In genomic region chr19:12294308-12295158, GRCh38 we compare ENCODE assay signal across 8 cellular contexts. TPM values are rescaled to one million over a fixed set of nuclear protein-coding genes. Genes with fewer than 3 reads are reported as not detected.
DNase-seq lines count a peak whose midpoint lies in the region; ATAC-seq and TF ChIP-seq lines count a peak whose summit lies in the region.

ZNF44 (minus strand) TSS chr19:12294883; CDS start chr19:12294694, 189 bp downstream.

- no peaks in the 10 kb centered on the region for H3K9me3 ChIP-seq in neural progenitor cell (ENCODE audit: low read depth)

- H3K4me1 Mint-ChIP-seq in GM23338 (no peaks in the 10 kb centered on the region; the same call in 2 of the 3 replicates), neural progenitor cell (peaks cover 10% of the 10 kb centered on the region)

- H3K4me1 ChIP-seq in GM23338 (ENCODE audit: insufficient read depth) (peaks cover 15% of the 10 kb centered on the region; the same call in 1 of the 2 replicates), foreskin keratinocyte (peaks cover 5% of the 10 kb centered on the region), neural progenitor cell (peaks cover 6% of the 10 kb centered on the region)

- H3K9me3 Mint-ChIP-seq in GM23338 (peaks cover 92% of the 10 kb centered on the region), neural progenitor cell (peaks cover 58% of the 10 kb centered on the region)

- peak; percentile 94 for DNase-seq in EH (ENCODE audit: low read depth)
- peak; percentile 99 for DNase-seq in GM23338 (ENCODE audit: low spot score)
- DNase-seq in LNCaP clone FGC (ENCODE audit: low read depth): peak; percentile 99
- peak; percentile 10 for DNase-seq in SIG-M5 (lab: John Stamatoyannopoulos, UW)
- DNase-seq in activated gamma-delta T cell treated with anti-CD3 and anti-CD28 coated beads, Interleukin-2, amount 50 U/mL, for 16 hours (ENCODE audit: low read depth): peak; percentile 93
- DNase-seq in foreskin keratinocyte: peak; percentile 85 to 92
- peak; percentile 99 for DNase-seq in neural progenitor cell (ENCODE audit: low spot score)
- DNase-seq in stromal cell of bone marrow (ENCODE audit: low read depth): peak; percentile 93

- H3K9me2 ChIP-seq in GM23338 (ENCODE audit: insufficient read depth): no peaks in the 10 kb centered on the region

- H3K36me3 ChIP-seq in GM23338 (ENCODE audit: insufficient read depth) (no peaks in the 10 kb centered on the region), neural progenitor cell (no peaks in the 10 kb centered on the region)

- ATAC-seq in GM23338 (peak; percentile 96), foreskin keratinocyte (peak; percentile 97)

- H4K20me1 ChIP-seq in GM23338 (replicated peaks; ENCODE audit: insufficient read depth) (no peaks in the 10 kb centered on the region; the same call in 1 of the 2 replicates), neural progenitor cell (ENCODE audit: low read depth) (no peaks in the 10 kb centered on the region)

- H3K79me2 ChIP-seq in GM23338 (replicated peaks; ENCODE audit: insufficient read depth) (peaks cover 31% of the 10 kb centered on the region), neural progenitor cell (ENCODE audit: low read depth) (peaks cover 38% of the 10 kb centered on the region)

- H3K4me2 ChIP-seq in GM23338 (peak within 1 kb of the TSS; percentile 93), neural progenitor cell (peak within 1 kb of the TSS; percentile 92)

- H3K27ac ChIP-seq in GM23338 (ENCODE audit: low read depth) (0 out of 2 replicates have a peak within 1 kb of the TSS, but pooled peaks have one; percentile 41), foreskin keratinocyte (no peak within 1 kb of the TSS), neural progenitor cell (peak within 1 kb of the TSS; percentile 98)

- H3K4me3 ChIP-seq in GM23338 (peak within 1 kb of the TSS; percentile 93), LNCaP clone FGC (ENCODE audit: low read depth, low read length) (peak within 1 kb of the TSS; percentile 96), neural progenitor cell (peak within 1 kb of the TSS; percentile 98)

- no peaks in the 10 kb centered on the region; the same call in 1 of the 2 replicates for H3F3A ChIP-seq in GM23338 (replicated peaks; ENCODE audit: low read depth)
- H3F3A ChIP-seq in neural progenitor cell (ENCODE audit: low read depth): peaks cover 13% of the 10 kb centered on the region

- H2AFZ ChIP-seq in GM23338 (peak within 1 kb of the TSS; percentile 96), neural progenitor cell (replicated peaks) (peak within 1 kb of the TSS; percentile 94)

- H3K4me3 Mint-ChIP-seq in GM23338 (peak within 1 kb of the TSS; percentile 85), neural progenitor cell (peak within 1 kb of the TSS; percentile 100)

- H3K27me3 Mint-ChIP-seq in GM23338 (ENCODE audit: insufficient read depth, low read depth, poor library complexity) (peaks cover 14% of the 10 kb centered on the region), neural progenitor cell (ENCODE audit: insufficient read depth, low read depth) (peaks cover 14% of the 10 kb centered on the region)

- H3K36me3 Mint-ChIP-seq in GM23338 (ENCODE audit: low read depth): peaks cover 44% of the 10 kb centered on the region
- H3K36me3 Mint-ChIP-seq in neural progenitor cell: peaks cover 21% of the 10 kb centered on the region

- H3K27ac Mint-ChIP-seq in GM23338: no peak within 1 kb of the TSS
- peak within 1 kb of the TSS; percentile 93 for H3K27ac Mint-ChIP-seq in neural progenitor cell

- H3K27me3 ChIP-seq in GM23338 (ENCODE audit: insufficient read depth): no peaks in the 10 kb centered on the region
- no peaks in the 10 kb centered on the region for H3K27me3 ChIP-seq in foreskin keratinocyte
- no peaks in the 10 kb centered on the region for H3K27me3 ChIP-seq in neural progenitor cell

- TF ChIP-seq CTCF in GM23338 (conservative IDR thresholded peaks at IDR 0.05; ENCODE audit: low read depth in 2 of 2): no peak
- no peak for TF ChIP-seq CTCF in LNCaP clone FGC (IDR thresholded peaks at IDR 0.05; ENCODE audit: control insufficient read depth, extremely low read depth, insufficient read depth)
- TF ChIP-seq CTCF in foreskin keratinocyte (conservative IDR thresholded peaks at IDR 0.05): no peak
- peak; percentile 24 for TF ChIP-seq CTCF in neural progenitor cell (IDR thresholded peaks at IDR 0.05)

- peak within 1 kb of the TSS; percentile 90 for H3K9ac ChIP-seq in neural progenitor cell

TF ChIP-seq in GM23338, 12 proteins besides CTCF, POLR2A, EP300 and RAD21 (continues in another document):
- TF ChIP-seq NANOG (IDR thresholded peaks at IDR 0.05; ENCODE audit: borderline replicate concordance) (no peak), POLR2AphosphoS5 (IDR thresholded peaks at IDR 0.05; ENCODE audit: low read depth) (peak; percentile 68), STAT1 (IDR thresholded peaks at IDR 0.05; ENCODE audit: unreplicated experiment) (no peak), ZNF114 (CRISPR knock-in tag; IDR thresholded peaks at IDR 0.05) (no peak)
- TF ChIP-seq, protein P1, sequence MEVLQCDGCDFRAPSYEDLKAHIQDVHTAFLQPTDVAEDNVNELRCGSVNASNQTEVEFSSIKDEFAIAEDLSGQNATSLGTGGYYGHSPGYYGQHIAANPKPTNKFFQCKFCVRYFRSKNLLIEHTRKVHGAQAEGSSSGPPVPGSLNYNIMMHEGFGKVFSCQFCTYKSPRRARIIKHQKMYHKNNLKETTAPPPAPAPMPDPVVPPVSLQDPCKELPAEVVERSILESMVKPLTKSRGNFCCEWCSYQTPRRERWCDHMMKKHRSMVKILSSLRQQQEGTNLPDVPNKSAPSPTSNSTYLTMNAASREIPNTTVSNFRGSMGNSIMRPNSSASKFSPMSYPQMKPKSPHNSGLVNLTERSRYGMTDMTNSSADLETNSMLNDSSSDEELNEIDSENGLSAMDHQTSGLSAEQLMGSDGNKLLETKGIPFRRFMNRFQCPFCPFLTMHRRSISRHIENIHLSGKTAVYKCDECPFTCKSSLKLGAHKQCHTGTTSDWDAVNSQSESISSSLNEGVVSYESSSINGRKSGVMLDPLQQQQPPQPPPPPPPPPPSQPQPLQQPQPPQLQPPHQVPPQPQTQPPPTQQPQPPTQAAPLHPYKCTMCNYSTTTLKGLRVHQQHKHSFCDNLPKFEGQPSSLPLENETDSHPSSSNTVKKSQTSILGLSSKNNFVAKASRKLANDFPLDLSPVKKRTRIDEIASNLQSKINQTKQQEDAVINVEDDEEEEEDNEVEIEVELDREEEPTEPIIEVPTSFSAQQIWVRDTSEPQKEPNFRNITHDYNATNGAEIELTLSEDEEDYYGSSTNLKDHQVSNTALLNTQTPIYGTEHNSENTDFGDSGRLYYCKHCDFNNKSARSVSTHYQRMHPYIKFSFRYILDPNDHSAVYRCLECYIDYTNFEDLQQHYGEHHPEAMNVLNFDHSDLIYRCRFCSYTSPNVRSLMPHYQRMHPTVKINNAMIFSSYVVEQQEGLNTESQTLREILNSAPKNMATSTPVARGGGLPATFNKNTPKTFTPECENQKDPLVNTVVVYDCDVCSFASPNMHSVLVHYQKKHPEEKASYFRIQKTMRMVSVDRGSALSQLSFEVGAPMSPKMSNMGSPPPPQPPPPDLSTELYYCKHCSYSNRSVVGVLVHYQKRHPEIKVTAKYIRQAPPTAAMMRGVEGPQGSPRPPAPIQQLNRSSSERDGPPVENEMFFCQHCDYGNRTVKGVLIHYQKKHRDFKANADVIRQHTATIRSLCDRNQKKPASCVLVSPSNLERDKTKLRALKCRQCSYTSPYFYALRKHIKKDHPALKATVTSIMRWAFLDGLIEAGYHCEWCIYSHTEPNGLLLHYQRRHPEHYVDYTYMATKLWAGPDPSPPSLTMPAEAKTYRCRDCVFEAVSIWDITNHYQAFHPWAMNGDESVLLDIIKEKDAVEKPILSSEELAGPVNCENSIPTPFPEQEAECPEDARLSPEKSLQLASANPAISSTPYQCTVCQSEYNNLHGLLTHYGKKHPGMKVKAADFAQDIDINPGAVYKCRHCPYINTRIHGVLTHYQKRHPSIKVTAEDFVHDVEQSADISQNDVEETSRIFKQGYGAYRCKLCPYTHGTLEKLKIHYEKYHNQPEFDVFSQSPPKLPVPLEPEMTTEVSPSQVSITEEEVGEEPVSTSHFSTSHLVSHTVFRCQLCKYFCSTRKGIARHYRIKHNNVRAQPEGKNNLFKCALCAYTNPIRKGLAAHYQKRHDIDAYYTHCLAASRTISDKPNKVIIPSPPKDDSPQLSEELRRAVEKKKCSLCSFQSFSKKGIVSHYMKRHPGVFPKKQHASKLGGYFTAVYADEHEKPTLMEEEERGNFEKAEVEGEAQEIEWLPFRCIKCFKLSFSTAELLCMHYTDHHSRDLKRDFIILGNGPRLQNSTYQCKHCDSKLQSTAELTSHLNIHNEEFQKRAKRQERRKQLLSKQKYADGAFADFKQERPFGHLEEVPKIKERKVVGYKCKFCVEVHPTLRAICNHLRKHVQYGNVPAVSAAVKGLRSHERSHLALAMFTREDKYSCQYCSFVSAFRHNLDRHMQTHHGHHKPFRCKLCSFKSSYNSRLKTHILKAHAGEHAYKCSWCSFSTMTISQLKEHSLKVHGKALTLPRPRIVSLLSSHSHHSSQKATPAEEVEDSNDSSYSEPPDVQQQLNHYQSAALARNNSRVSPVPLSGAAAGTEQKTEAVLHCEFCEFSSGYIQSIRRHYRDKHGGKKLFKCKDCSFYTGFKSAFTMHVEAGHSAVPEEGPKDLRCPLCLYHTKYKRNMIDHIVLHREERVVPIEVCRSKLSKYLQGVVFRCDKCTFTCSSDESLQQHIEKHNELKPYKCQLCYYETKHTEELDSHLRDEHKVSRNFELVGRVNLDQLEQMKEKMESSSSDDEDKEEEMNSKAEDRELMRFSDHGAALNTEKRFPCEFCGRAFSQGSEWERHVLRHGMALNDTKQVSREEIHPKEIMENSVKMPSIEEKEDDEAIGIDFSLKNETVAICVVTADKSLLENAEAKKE (CRISPR knock-in tag; IDR thresholded peaks at IDR 0.05): no peak

RNA-seq across cellular contexts. Expression of gene ZNF44, which starts in this region (rescaled TPM):
- 3.8 and 4.1 TPM in 2 replicates for total RNA-seq in GM23338 (2014; rRNA removed; shearing (Covaris generic))
- polyA plus RNA-seq in GM23338 (2016; fragmentation: Nextera tagmentation; extraction: Ambion mirVana) (3.4 and 4.3 TPM in 2 replicates), foreskin keratinocyte (1.8 and 2.2 TPM in 2 replicates)
- total RNA-seq in foreskin keratinocyte (4.1 and 5.0 TPM in 2 replicates), neural progenitor cell (ENCODE audit: low replicate concordance) (6.9 and 7.3 TPM in 2 replicates)

Comparison
In these comparisons a context has a peak if more than half of its experiments do, and no peak if none do; other contexts are left out.
1. DNase-seq: peak in every context shown above with its lines; median percentile 99 in GM23338; 99 in LNCaP clone FGC; 99 in neural progenitor cell; 94 in EH; 93 in activated gamma-delta T cell treated with anti-CD3 and anti-CD28 coated beads, Interleukin-2, amount 50 U/mL, for 16 hours; 93 in stromal cell of bone marrow; 88 in foreskin keratinocyte; 10 in SIG-M5.